In the genomic region with DNA sequence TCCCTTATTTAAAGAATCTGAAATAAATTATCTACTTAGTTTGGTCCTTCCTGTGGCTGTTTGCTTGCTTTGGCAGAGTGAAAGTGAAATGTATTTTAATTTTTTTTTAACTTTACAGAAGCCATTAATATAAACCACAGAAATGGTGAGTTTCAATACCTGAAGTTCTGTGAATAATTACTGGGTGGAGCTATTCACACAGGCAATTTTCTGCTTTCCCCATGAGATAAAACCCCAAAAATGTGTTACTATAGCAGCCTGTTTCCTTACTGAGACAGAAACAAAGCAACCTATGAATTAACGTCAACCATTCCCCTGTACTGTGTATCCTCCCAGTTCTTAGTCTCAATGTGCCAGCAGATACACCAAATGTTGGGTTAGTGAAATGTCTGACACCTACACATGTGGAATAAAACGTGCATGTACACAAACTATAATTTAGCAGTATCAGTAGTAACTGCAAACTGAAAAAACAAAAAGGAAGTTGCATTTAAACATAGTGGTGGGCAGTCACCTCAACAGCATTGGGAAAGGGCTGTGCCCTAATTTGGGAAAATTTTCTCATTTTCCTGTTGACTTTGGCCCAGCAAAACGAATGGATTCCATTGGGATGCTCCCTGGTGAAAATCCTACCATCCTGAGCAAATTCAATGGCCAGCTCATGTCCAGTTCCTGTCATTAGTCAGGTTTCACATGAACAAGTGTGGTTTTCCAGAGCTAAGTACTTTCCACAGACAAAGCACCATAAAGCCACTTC, we compare ENCODE assay signal across 9 cellular contexts.
DNase-seq lines count a peak whose midpoint lies in the region; ATAC-seq and TF ChIP-seq lines count a peak whose summit lies in the region.
"Had no signal": no experiment of that assay in that cellular context is flagged by ENCODE, and none has a peak within 500 bp of the region (broad histone marks: within the 10 kb centered on the region; RNA-seq: fewer than 3 reads in every experiment).

No MANE protein-coding gene starts in this region.

- H3K4me1 Mint-ChIP-seq in CD8-positive, alpha-beta T cell (ENCODE audit: low read depth) = peaks cover 6% of the 10 kb centered on the region
- H3K4me1 Mint-ChIP-seq in dendritic cell treated with granulocyte-macrophage colony-stimulating factor and Interleukin-4, amounts not matched to agents 40 ng/mL and 50 ng/mL, for 4 days (ENCODE audit: low read depth) = peaks cover 58% of the 10 kb centered on the region

- ATAC-seq in CD8-positive, alpha-beta T cell = no peak
- ATAC-seq in GM19328 (IDR thresholded peaks at IDR 0.05; ENCODE audit: unreplicated experiment) (peak; percentile 66), HG03097 (IDR thresholded peaks at IDR 0.05; ENCODE audit: low FRiP score, unreplicated experiment) (peak; percentile 73)

- H3K27ac ChIP-seq in CD8-positive, alpha-beta T cell (ENCODE audit: low read depth, low read length) = peak overlapping the region; percentile 13
- no peak overlapping the region for H3K27ac ChIP-seq in hepatocyte

- no peaks in the 10 kb centered on the region for H3K9me3 ChIP-seq in CD8-positive, alpha-beta T cell (ENCODE audit: low read length)
- H3K9me3 ChIP-seq in hepatocyte (ENCODE audit: low read depth) = no peaks in the 10 kb centered on the region

- H3K27me3 ChIP-seq in CD8-positive, alpha-beta T cell (ENCODE audit: insufficient read depth, low read length) = no peaks in the 10 kb centered on the region
- no peaks in the 10 kb centered on the region for H3K27me3 ChIP-seq in hepatocyte

- intact Hi-C loops in CD8-positive, alpha-beta T cell (cut with DNase I, micrococcal nuclease) = no loop called here
- intact Hi-C loops in dendritic cell treated with granulocyte-macrophage colony-stimulating factor and Interleukin-4, amounts not matched to agents 40 ng/mL and 50 ng/mL, for 4 days (cut with micrococcal nuclease) = no loop called here

- H3K36me3 Mint-ChIP-seq in CD8-positive, alpha-beta T cell = no peaks in the 10 kb centered on the region
- H3K36me3 Mint-ChIP-seq in dendritic cell treated with granulocyte-macrophage colony-stimulating factor and Interleukin-4, amounts not matched to agents 40 ng/mL and 50 ng/mL, for 4 days (ENCODE audit: low read depth) = no peaks in the 10 kb centered on the region

- H3K79me2 ChIP-seq in hepatocyte = no peaks in the 10 kb centered on the region

- H3K27ac Mint-ChIP-seq in CD8-positive, alpha-beta T cell = no peak overlapping the region
- peak overlapping the region; percentile 30 for H3K27ac Mint-ChIP-seq in dendritic cell treated with granulocyte-macrophage colony-stimulating factor and Interleukin-4, amounts not matched to agents 40 ng/mL and 50 ng/mL, for 4 days

- no peaks in the 10 kb centered on the region for H3K36me3 ChIP-seq in CD8-positive, alpha-beta T cell (ENCODE audit: insufficient read depth, low read length)
- H3K36me3 ChIP-seq in hepatocyte (replicated peaks; ENCODE audit: insufficient read depth, low read depth) = no peaks in the 10 kb centered on the region

- H3K9me3 Mint-ChIP-seq in CD8-positive, alpha-beta T cell = no peaks in the 10 kb centered on the region
- H3K9me3 Mint-ChIP-seq in dendritic cell treated with granulocyte-macrophage colony-stimulating factor and Interleukin-4, amounts not matched to agents 40 ng/mL and 50 ng/mL, for 4 days = no peaks in the 10 kb centered on the region

- no peak overlapping the region for H3K4me3 ChIP-seq in CD8-positive, alpha-beta T cell (ENCODE audit: low read depth, low read length)
- no peak overlapping the region for H3K4me3 ChIP-seq in hepatocyte

- TF ChIP-seq CTCF in CD8-positive, alpha-beta T cell (IDR thresholded peaks at IDR 0.05) = no peak
- no peak for TF ChIP-seq CTCF in hepatocyte (IDR thresholded peaks at IDR 0.05; ENCODE audit: poor library complexity)

- no peaks in the 10 kb centered on the region for H3K9me2 ChIP-seq in hepatocyte (replicated peaks; ENCODE audit: insufficient read depth)

- H3K27me3 Mint-ChIP-seq in CD8-positive, alpha-beta T cell (ENCODE audit: low read depth) = peaks cover 5% of the 10 kb centered on the region
- H3K27me3 Mint-ChIP-seq in dendritic cell treated with granulocyte-macrophage colony-stimulating factor and Interleukin-4, amounts not matched to agents 40 ng/mL and 50 ng/mL, for 4 days = peaks cover 12% of the 10 kb centered on the region

- no peak overlapping the region for H3K4me2 ChIP-seq in hepatocyte

- peaks cover 13% of the 10 kb centered on the region for H3K4me1 ChIP-seq in CD8-positive, alpha-beta T cell (ENCODE audit: insufficient read depth, low read length)
- H3K4me1 ChIP-seq in hepatocyte (ENCODE audit: insufficient read depth) = no peaks in the 10 kb centered on the region

- no peak overlapping the region for H2AFZ ChIP-seq in hepatocyte

- no peak overlapping the region for H3K4me3 Mint-ChIP-seq in CD8-positive, alpha-beta T cell
- H3K4me3 Mint-ChIP-seq in dendritic cell treated with granulocyte-macrophage colony-stimulating factor and Interleukin-4, amounts not matched to agents 40 ng/mL and 50 ng/mL, for 4 days = no peak overlapping the region

- no peak for DNase-seq in CD8-positive, alpha-beta T cell
- DNase-seq in NCI-H1436 treated with DMSO at 0.1 percent for 48 hours (lab: John Stamatoyannopoulos, UW) = no peak
- no peak for DNase-seq in NOMO-1 treated with dmso at 0.1 percent for 144 hours (lab: John Stamatoyannopoulos, UW; ENCODE audit: unreplicated experiment)
- DNase-seq in hepatocyte (ENCODE audit: low spot score) = no peak
- DNase-seq in activated CD4-positive, alpha-beta T cell treated with anti-CD3 and anti-CD28 coated beads, Interleukin-2, amount 50 U/mL, for 1 hour = no peak
- DNase-seq: posterior cingulate gyrus had no signal

- CTCF ChIA-PET in CD8-positive, alpha-beta T cell (lab: Charles Lee) = interaction anchor here (0.6 to 1.3 kb wide), 2 partner anchors 25 to 456 kb away, joined by 4 read pairs; no protein-coding TSS in a partner anchor

- no peaks in the 10 kb centered on the region for H4K20me1 ChIP-seq in hepatocyte (ENCODE audit: insufficient read depth, poor library complexity, severe bottlenecking)

- POLR2A ChIA-PET in CD8-positive, alpha-beta T cell (lab: Charles Lee) = no interaction called here

- 87% methylated on average over 3 of the region's 3 CpGs for whole genome bisulfite sequencing in hepatocyte (ENCODE audit: low lambda C conversion rate, missing lambda C conversion rate)
